26 cellular contexts compared by ENCODE assay signal in the genomic region with DNA sequence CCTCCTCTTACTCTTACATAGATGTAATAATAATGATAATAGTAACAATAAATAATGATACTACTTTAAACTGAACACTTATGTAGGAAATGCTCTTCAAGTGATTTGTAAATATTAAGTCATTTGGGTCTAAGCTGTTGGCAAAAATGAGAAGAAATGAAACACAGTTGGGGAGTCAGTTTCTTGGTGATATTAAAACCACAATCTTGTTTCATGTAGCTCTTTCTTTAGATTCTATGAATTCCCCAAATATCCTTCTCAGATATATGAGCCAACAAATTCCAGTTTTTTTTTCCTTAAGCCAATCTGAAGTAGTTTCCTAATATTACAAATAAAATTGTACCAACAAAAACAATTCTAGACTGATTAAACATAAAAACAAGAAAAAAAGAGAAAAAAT.
"Had no signal": no experiment of that assay in that cellular context is flagged by ENCODE, and none has a peak within 500 bp of the region (broad histone marks: within the 10 kb centered on the region; RNA-seq: fewer than 3 reads in every experiment).

No MANE protein-coding gene starts in this region.

- H3K27ac Mint-ChIP-seq: immature natural killer cell; mesothelial cell of epicardium; naive B cell; naive thymus-derived CD8-positive, alpha-beta T cell had no signal

- H3K36me3 ChIP-seq: colonic mucosa, esophagus muscularis mucosa, gastroesophageal sphincter, heart left ventricle, left lung, lower lobe of right lung had no signal

- H2AFZ ChIP-seq: hepatocyte had no signal

- H3K27me3 ChIP-seq: colonic mucosa, dorsolateral prefrontal cortex, esophagus muscularis mucosa, foreskin keratinocyte, gastroesophageal sphincter, heart left ventricle, hepatocyte, left lung had no signal

- H3K4me1 ChIP-seq: colonic mucosa, esophagus muscularis mucosa, foreskin keratinocyte, gastroesophageal sphincter, heart left ventricle, left lung, lower lobe of right lung had no signal

- H3K4me3 ChIP-seq: colonic mucosa, dorsolateral prefrontal cortex, esophagus muscularis mucosa, gastroesophageal sphincter, heart left ventricle, hepatocyte, left lung, lower lobe of right lung, mucosa of descending colon had no signal

- H3K4me3 Mint-ChIP-seq: immature natural killer cell; mesothelial cell of epicardium; naive B cell; naive thymus-derived CD8-positive, alpha-beta T cell had no signal

- DNase-seq: colonic mucosa; cortex of kidney; dermis blood vessel endothelial cell; dorsolateral prefrontal cortex; effector CD4-positive, alpha-beta T cell; effector memory CD4-positive, alpha-beta T cell; foreskin keratinocyte; heart left ventricle; hypothalamus; immature natural killer cell; islet precursor cell; kidney; kidney glomerular epithelial cell; left lung; left ventricle myocardium superior; lower lobe of right lung; mesenchymal stem cell; mucosa of descending colon; naive B cell; naive thymus-derived CD8-positive, alpha-beta T cell had no signal

- H3K79me2 ChIP-seq: hepatocyte had no signal

- H3K4me2 ChIP-seq: hepatocyte had no signal

- ATAC-seq: foreskin keratinocyte; gastroesophageal sphincter; heart left ventricle; left lung; left ventricle myocardium superior; lower lobe of right lung; mucosa of descending colon; naive thymus-derived CD8-positive, alpha-beta T cell had no signal

- H3K9me3 ChIP-seq: colonic mucosa, esophagus muscularis mucosa, gastroesophageal sphincter, heart left ventricle, left lung, lower lobe of right lung had no signal

- H3K4me1 Mint-ChIP-seq: immature natural killer cell; naive B cell; naive thymus-derived CD8-positive, alpha-beta T cell had no signal

- H3K27ac ChIP-seq: colonic mucosa, dorsolateral prefrontal cortex, esophagus muscularis mucosa, foreskin keratinocyte, gastroesophageal sphincter, heart left ventricle, hepatocyte, left lung, lower lobe of right lung had no signal

- H3K27me3 Mint-ChIP-seq: naive B cell; naive thymus-derived CD8-positive, alpha-beta T cell had no signal

- H3K36me3 Mint-ChIP-seq: immature natural killer cell; mesothelial cell of epicardium; naive B cell; naive thymus-derived CD8-positive, alpha-beta T cell had no signal

- FAIRE-seq: endothelial cell of umbilical vein, frontal cortex, kidney had no signal
